Comparison of ENCODE assay signal across 8 cellular contexts in the genomic region with DNA sequence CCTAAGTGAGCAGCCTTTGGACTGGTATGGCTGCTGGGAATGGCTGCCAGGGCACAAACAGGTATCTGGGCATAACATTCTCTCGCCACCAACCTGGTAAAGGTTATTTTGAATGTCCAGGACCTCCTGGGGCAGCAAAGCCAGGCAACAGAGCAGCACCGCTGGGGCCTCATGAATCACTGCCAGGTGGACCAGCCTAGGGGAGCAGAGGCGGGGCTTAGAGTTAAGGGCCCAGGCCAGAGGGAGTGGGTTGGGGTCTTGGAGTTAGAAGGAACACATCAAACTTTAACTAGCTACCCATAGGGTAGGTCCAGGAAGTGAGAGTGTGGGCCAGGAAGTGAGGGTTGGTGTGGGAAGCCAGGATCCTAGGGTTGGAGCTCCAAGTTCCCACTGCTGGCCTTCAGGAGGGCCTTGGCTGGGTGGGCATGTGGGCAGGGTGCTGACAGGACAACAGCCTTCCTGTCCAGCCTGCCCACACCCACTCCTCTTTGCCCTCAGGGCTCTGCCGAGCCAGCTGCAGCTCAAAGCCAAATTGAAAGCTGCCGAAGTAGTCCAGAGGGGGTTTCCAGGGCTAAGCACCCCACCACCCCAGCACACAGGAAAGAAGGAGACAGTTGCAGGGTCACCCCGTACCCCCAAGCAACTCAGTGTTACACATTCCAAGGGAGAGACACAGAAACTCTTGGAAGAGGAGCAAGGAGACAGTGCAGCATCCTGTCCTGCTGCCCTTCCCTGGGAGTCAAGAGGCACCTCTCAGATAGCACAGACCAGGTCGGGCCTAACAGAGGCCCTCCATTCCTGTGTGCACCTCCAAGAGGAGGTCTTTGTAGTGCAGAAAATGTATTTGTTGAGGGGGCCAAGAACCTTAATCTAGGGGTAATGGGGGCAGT. TPM values are rescaled to one million over a fixed set of nuclear protein-coding genes. Genes with fewer than 3 reads are reported as not detected.
DNase-seq lines count a peak whose midpoint lies in the region; TF ChIP-seq lines count a peak whose summit lies in the region.

No MANE protein-coding gene starts in this region.

- CTCF ChIA-PET in AG04449 (lab: Yijun Ruan, JAX) = interaction anchor here (0.8 to 2.2 kb wide), 13 partner anchors 10 to 163 kb away, joined by 3 to 14 read pairs (median 3); no protein-coding TSS in a partner anchor

- peaks cover 5% of the 10 kb centered on the region for H3K36me3 ChIP-seq in H7 (replicated peaks; ENCODE audit: control insufficient read depth, insufficient read depth, low read length)
- peaks cover 8% of the 10 kb centered on the region for H3K36me3 ChIP-seq in brain microvascular endothelial cell (replicated peaks)
- peaks cover 8% of the 10 kb centered on the region for H3K36me3 ChIP-seq in muscle layer of colon (ENCODE audit: insufficient read depth, low read length)

- peaks cover 32% of the 10 kb centered on the region for H3K4me1 ChIP-seq in muscle layer of colon (ENCODE audit: insufficient read depth, low read length)

- no peak overlapping the region for H3K27ac ChIP-seq in brain microvascular endothelial cell
- no peak overlapping the region for H3K27ac ChIP-seq in muscle layer of colon (ENCODE audit: low read depth, low read length)

- no peaks in the 10 kb centered on the region for H3K9me3 ChIP-seq in muscle layer of colon (ENCODE audit: low read length)

- POLR2A ChIA-PET in AG04449 (lab: Yijun Ruan, JAX) = interaction anchor here (1.7 kb wide), 1 partner anchor 16 kb away, joined by 6 read pairs; the partner anchor contains the start of gene HSP90AB1

- DNase-seq in AG04449 (ENCODE audit: low read depth, low spot score) = no peak
- DNase-seq in H7 = peak; percentile 64
- no peak for DNase-seq in brain microvascular endothelial cell
- DNase-seq in NCI-H2029 (lab: John Stamatoyannopoulos, UW) = no peak
- DNase-seq in NCI-H2107 (lab: John Stamatoyannopoulos, UW) = no peak
- no peak for DNase-seq in NK-92 (lab: John Stamatoyannopoulos, UW; ENCODE audit: unreplicated experiment)
- no peak for DNase-seq in NCI-H2171 (lab: John Stamatoyannopoulos, UW)

- no peak overlapping the region for H3K9ac ChIP-seq in muscle layer of colon (ENCODE audit: low read length)

- TF ChIP-seq CTCF in AG04449 (IDR thresholded peaks at IDR 0.05; ENCODE audit: insufficient read depth, low read length, missing control alignments) (no peak), brain microvascular endothelial cell (IDR thresholded peaks at IDR 0.05; ENCODE audit: low read depth, low read length, missing control alignments) (no peak)

- peak overlapping the region; percentile 80 for H3K4me3 ChIP-seq in AG04449 (ENCODE audit: low read depth, low read length)
- H3K4me3 ChIP-seq in H7 (ENCODE audit: insufficient read depth, low read depth, low read length) = no peak overlapping the region
- peak overlapping the region; percentile 3 for H3K4me3 ChIP-seq in brain microvascular endothelial cell (ENCODE audit: low read depth, low read length)
- peak overlapping the region; percentile 18 to 79 for H3K4me3 ChIP-seq in muscle layer of colon (ENCODE audit: low read depth in 1 of 2, low read length in 2 of 2)

- H3K27me3 ChIP-seq in H7 (ENCODE audit: control insufficient read depth, insufficient read depth, low read length) = peaks cover 10% of the 10 kb centered on the region
- no peaks in the 10 kb centered on the region for H3K27me3 ChIP-seq in brain microvascular endothelial cell (replicated peaks)
- H3K27me3 ChIP-seq in muscle layer of colon (ENCODE audit: control insufficient read depth in 1 of 2, insufficient read depth in 2 of 2, low read length in 2 of 2) = no peaks in the 10 kb centered on the region

- in situ Hi-C loops in brain microvascular endothelial cell (cut with HindIII; ENCODE audit: low pct_ligation_motif_present, low sequenced_read_pairs) = no loop called here

RNA-seq across cellular contexts. Expression of gene NFKBIE, which starts 2.6 kb away (rescaled TPM):
- 9.7 and 12.3 TPM in 2 replicates for total RNA-seq in H7 (2014; rRNA removed; shearing (Covaris generic))

RNA-seq across cellular contexts. Expression of gene SLC35B2, which starts 5.4 kb away (rescaled TPM):
- 27.2 and 28.7 TPM in 2 replicates for total RNA-seq in H7 (2014; rRNA removed; shearing (Covaris generic))

RNA-seq across cellular contexts. Expression of gene TMEM151B, which starts 7.5 kb away (rescaled TPM):
- 0.70 and 0.83 TPM in 2 replicates for total RNA-seq in H7 (2014; rRNA removed; shearing (Covaris generic))

RNA-seq across cellular contexts. Expression of gene HSP90AB1, which starts 15.8 kb away (rescaled TPM):
- total RNA-seq in H7 (2014; rRNA removed; shearing (Covaris generic)) = 1,821 and 1,973 TPM in 2 replicates

RNA-seq across cellular contexts. Expression of gene SLC29A1, which starts 39.3 kb away (rescaled TPM):
- 68.6 and 71.9 TPM in 2 replicates for total RNA-seq in H7 (2014; rRNA removed; shearing (Covaris generic))
